ENCODE assay signal across 33 cellular contexts in genomic region chr2:192687000-192687399, GRCh38.
"Had no signal": no experiment of that assay in that cellular context is flagged by ENCODE, and none has a peak within 500 bp of the region (broad histone marks: within the 10 kb centered on the region; RNA-seq: fewer than 3 reads in every experiment).

No MANE protein-coding gene starts in this region.

- H3K27ac Mint-ChIP-seq: activated CD4-positive, alpha-beta T cell treated with anti-CD3 and anti-CD28 coated beads, Interleukin-2, amount 10 ng/mL, durations not matched to agents 24 days and 14 days; activated CD8-positive, alpha-beta T cell treated with anti-CD3 and anti-CD28 coated beads for 36 hours; activated naive CD4-positive, alpha-beta T cell treated with anti-CD3 and anti-CD28 coated beads, Interleukin-2, amount 50 U/mL, for 24 hours; activated naive CD8-positive, alpha-beta T cell treated with anti-CD3 and anti-CD28 coated beads, Interleukin-2, amount 50 U/mL, for 24 hours; activated T-helper 17 cell treated with anti-CD3 and anti-CD28 coated beads, Interleukin-2, amount 50 U/mL, for 72 hours; dendritic cell treated with granulocyte-macrophage colony-stimulating factor and Interleukin-4, amounts not matched to agents 40 ng/mL and 50 ng/mL, for 4 days; endodermal cell; natural killer cell; neural progenitor cell; stimulated activated naive B cell treated with anti-CD40 and anti-IgM and Interleukin-4, amounts not matched to agents 10 μg/mL and 1 μg/mL and 100 μg/mL, for 72 hours had no signal

- H3K4me3 Mint-ChIP-seq: activated CD4-positive, alpha-beta T cell treated with anti-CD3 and anti-CD28 coated beads, Interleukin-2, amount 10 ng/mL, durations not matched to agents 24 days and 14 days; activated CD8-positive, alpha-beta T cell treated with anti-CD3 and anti-CD28 coated beads for 36 hours; activated naive CD4-positive, alpha-beta T cell treated with anti-CD3 and anti-CD28 coated beads, Interleukin-2, amount 50 U/mL, for 24 hours; activated naive CD8-positive, alpha-beta T cell treated with anti-CD3 and anti-CD28 coated beads, Interleukin-2, amount 50 U/mL, for 24 hours; activated T-cell treated with anti-CD3 and anti-CD28 coated beads, Interleukin-2, amount 50 U/mL, for 4 hours; activated T-helper 17 cell treated with anti-CD3 and anti-CD28 coated beads, Interleukin-2, amount 50 U/mL, for 72 hours; central memory CD8-positive, alpha-beta T cell; dendritic cell treated with granulocyte-macrophage colony-stimulating factor and Interleukin-4, amounts not matched to agents 40 ng/mL and 50 ng/mL, for 4 days; endodermal cell; natural killer cell; neural progenitor cell; stimulated activated naive B cell treated with anti-CD40 and anti-IgM and Interleukin-4, amounts not matched to agents 10 μg/mL and 1 μg/mL and 100 μg/mL, for 72 hours had no signal

- H3K9me3 Mint-ChIP-seq: activated CD4-positive, alpha-beta T cell treated with anti-CD3 and anti-CD28 coated beads, Interleukin-2, amount 10 ng/mL, durations not matched to agents 24 days and 14 days; activated CD8-positive, alpha-beta T cell treated with anti-CD3 and anti-CD28 coated beads for 36 hours; activated naive CD4-positive, alpha-beta T cell treated with anti-CD3 and anti-CD28 coated beads, Interleukin-2, amount 50 U/mL, for 24 hours; activated naive CD8-positive, alpha-beta T cell treated with anti-CD3 and anti-CD28 coated beads, Interleukin-2, amount 50 U/mL, for 24 hours; activated T-cell treated with anti-CD3 and anti-CD28 coated beads, Interleukin-2, amount 50 U/mL, for 4 hours; activated T-helper 17 cell treated with anti-CD3 and anti-CD28 coated beads, Interleukin-2, amount 50 U/mL, for 72 hours; central memory CD8-positive, alpha-beta T cell; dendritic cell treated with granulocyte-macrophage colony-stimulating factor and Interleukin-4, amounts not matched to agents 40 ng/mL and 50 ng/mL, for 4 days; endodermal cell; neural progenitor cell had no signal

- H3K4me1 ChIP-seq: foreskin keratinocyte, heart right ventricle, left lung, lower lobe of right lung, neural progenitor cell, parathyroid adenoma, psoas muscle, sigmoid colon, stomach, tibial artery, upper lobe of right lung had no signal

- H3K27me3 ChIP-seq: esophagus muscularis mucosa, foreskin keratinocyte, heart right ventricle, left lung, neural progenitor cell, sigmoid colon, stomach, tibial artery, upper lobe of right lung had no signal

- H3K4me2 ChIP-seq: neural progenitor cell had no signal

- H3K36me3 Mint-ChIP-seq: activated naive CD4-positive, alpha-beta T cell treated with anti-CD3 and anti-CD28 coated beads, Interleukin-2, amount 50 U/mL, for 24 hours; natural killer cell; neural progenitor cell; stimulated activated naive B cell treated with anti-CD40 and anti-IgM and Interleukin-4, amounts not matched to agents 10 μg/mL and 1 μg/mL and 100 μg/mL, for 72 hours had no signal

- H3K36me3 ChIP-seq: esophagus muscularis mucosa, heart right ventricle, left lung, lower lobe of right lung, neural progenitor cell, sigmoid colon, stomach, tibial artery, upper lobe of right lung, WERI-Rb-1 had no signal

- FAIRE-seq: bronchial epithelial cell, islet of Langerhans, small intestine, TTC549 had no signal

- H3K4me1 Mint-ChIP-seq: activated CD4-positive, alpha-beta T cell treated with anti-CD3 and anti-CD28 coated beads, Interleukin-2, amount 10 ng/mL, durations not matched to agents 24 days and 14 days; activated naive CD4-positive, alpha-beta T cell treated with anti-CD3 and anti-CD28 coated beads, Interleukin-2, amount 50 U/mL, for 24 hours; activated naive CD8-positive, alpha-beta T cell treated with anti-CD3 and anti-CD28 coated beads, Interleukin-2, amount 50 U/mL, for 24 hours; activated T-helper 17 cell treated with anti-CD3 and anti-CD28 coated beads, Interleukin-2, amount 50 U/mL, for 72 hours; central memory CD8-positive, alpha-beta T cell; endodermal cell; natural killer cell; stimulated activated naive B cell treated with anti-CD40 and anti-IgM and Interleukin-4, amounts not matched to agents 10 μg/mL and 1 μg/mL and 100 μg/mL, for 72 hours had no signal

- DNase-seq: activated CD4-positive, alpha-beta T cell treated with anti-CD3 and anti-CD28 coated beads, Interleukin-2, amount 10 ng/mL, durations not matched to agents 24 days and 14 days; activated CD4-positive, CD25-positive, alpha-beta regulatory T cell treated with anti-CD3 and anti-CD28 coated beads, Interleukin-2, amount 50 U/mL, for 72 hours; activated CD8-positive, alpha-beta T cell treated with anti-CD3 and anti-CD28 coated beads for 36 hours; activated gamma-delta T cell treated with Interleukin-2 at 50 U/mL for 16 hours; activated naive CD8-positive, alpha-beta T cell treated with anti-CD3 and anti-CD28 coated beads, Interleukin-2, amount 50 U/mL, for 24 hours; activated T-cell treated with anti-CD3 and anti-CD28 coated beads, Interleukin-2, amount 50 U/mL, for 4 hours; endodermal cell; foreskin keratinocyte; heart right ventricle; left lung; lower lobe of right lung; mesenchymal stem cell; natural killer cell; occipital lobe; psoas muscle; sigmoid colon; small intestine; stimulated activated CD4-positive, alpha-beta T cell treated with anti-CD3 and anti-CD28 coated beads, Interleukin-1b, Interleukin-23, amount 100 ng/mL, for 48 hours; stimulated activated naive B cell treated with anti-CD40 and anti-IgM and Interleukin-4, amounts not matched to agents 10 μg/mL and 1 μg/mL and 100 μg/mL, for 72 hours; stomach; tibial artery; upper lobe of right lung; WERI-Rb-1 had no signal

- H3K79me2 ChIP-seq: parathyroid adenoma had no signal

- H3K4me3 ChIP-seq: esophagus muscularis mucosa, heart right ventricle, left lung, lower lobe of right lung, neural progenitor cell, psoas muscle, sigmoid colon, stomach, tibial artery, upper lobe of right lung had no signal

- H3K9ac ChIP-seq: neural progenitor cell, parathyroid adenoma had no signal

- H3K27ac ChIP-seq: esophagus muscularis mucosa, foreskin keratinocyte, heart right ventricle, left lung, lower lobe of right lung, neural progenitor cell, parathyroid adenoma, psoas muscle, sigmoid colon, stomach, tibial artery, upper lobe of right lung, WERI-Rb-1 had no signal

- H3K27me3 Mint-ChIP-seq: activated CD4-positive, alpha-beta T cell treated with anti-CD3 and anti-CD28 coated beads, Interleukin-2, amount 10 ng/mL, durations not matched to agents 24 days and 14 days; activated CD8-positive, alpha-beta T cell treated with anti-CD3 and anti-CD28 coated beads for 36 hours; activated naive CD4-positive, alpha-beta T cell treated with anti-CD3 and anti-CD28 coated beads, Interleukin-2, amount 50 U/mL, for 24 hours; activated naive CD8-positive, alpha-beta T cell treated with anti-CD3 and anti-CD28 coated beads, Interleukin-2, amount 50 U/mL, for 24 hours; activated T-helper 17 cell treated with anti-CD3 and anti-CD28 coated beads, Interleukin-2, amount 50 U/mL, for 72 hours; central memory CD8-positive, alpha-beta T cell; dendritic cell treated with granulocyte-macrophage colony-stimulating factor and Interleukin-4, amounts not matched to agents 40 ng/mL and 50 ng/mL, for 4 days; stimulated activated naive B cell treated with anti-CD40 and anti-IgM and Interleukin-4, amounts not matched to agents 10 μg/mL and 1 μg/mL and 100 μg/mL, for 72 hours had no signal

- H3K9me3 ChIP-seq: esophagus muscularis mucosa, left lung, lower lobe of right lung, psoas muscle, sigmoid colon, stomach, tibial artery, upper lobe of right lung had no signal

- H2AFZ ChIP-seq: neural progenitor cell, parathyroid adenoma had no signal
